Comparison of ENCODE assay signal across 24 cellular contexts in the genomic region with DNA sequence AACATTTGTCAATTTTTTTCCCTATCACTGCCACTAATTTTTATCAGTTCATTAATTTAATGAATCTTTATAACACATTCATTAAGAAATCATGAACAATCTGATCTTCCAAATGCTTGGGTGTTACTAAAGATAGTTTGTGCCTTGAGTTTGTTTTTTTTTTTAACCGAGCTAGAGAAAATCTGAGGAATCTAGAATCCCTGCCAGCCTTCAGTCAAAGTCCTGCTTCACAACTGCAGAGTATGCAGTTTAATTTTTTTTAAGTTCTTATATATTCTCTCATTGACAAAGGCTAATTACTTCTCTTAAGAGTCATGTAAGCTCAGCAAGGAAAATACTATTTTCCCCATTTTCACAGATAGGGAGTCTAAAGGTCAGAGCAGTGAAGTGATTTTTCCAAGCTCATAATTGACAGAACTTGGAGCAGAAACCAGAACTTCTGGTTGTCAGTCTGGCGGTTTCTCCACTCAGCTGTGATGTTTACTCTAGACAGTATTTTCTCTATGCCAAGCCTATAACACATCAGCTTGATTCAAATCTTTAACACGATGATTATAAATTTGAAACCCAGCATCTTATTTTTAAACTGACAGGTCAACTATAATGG. TPM values are rescaled to one million over a fixed set of nuclear protein-coding genes. Genes with fewer than 3 reads are reported as not detected.
A peak's percentile ranks its signal among the peaks of the same experiment; 100 is the strongest.
DNase-seq lines count a peak whose midpoint lies in the region; ATAC-seq, FAIRE-seq and TF ChIP-seq lines count a peak whose summit lies in the region.
"Had no signal": no experiment of that assay in that cellular context is flagged by ENCODE, and none has a peak within 500 bp of the region (broad histone marks: within the 10 kb centered on the region; RNA-seq: fewer than 3 reads in every experiment).

No MANE protein-coding gene starts in this region.

- peaks cover 5% of the 10 kb centered on the region for H3K27me3 Mint-ChIP-seq in progenitor cell of endocrine pancreas
- no peaks in the 10 kb centered on the region for H3K27me3 Mint-ChIP-seq in activated CD8-positive, alpha-beta T cell treated with anti-CD3 and anti-CD28 coated beads for 36 hours
- H3K27me3 Mint-ChIP-seq: activated naive CD8-positive, alpha-beta T cell; activated T-helper 17 cell treated with anti-CD3 and anti-CD28 coated beads, Interleukin-2, amount 50 U/mL, for 72 hours; CD8-positive, alpha-beta memory T cell; stimulated activated naive B cell treated with anti-CD40 and anti-IgM and Interleukin-4, amounts not matched to agents 10 μg/mL and 1 μg/mL and 100 μg/mL, for 72 hours had no signal

- H3K36me3 Mint-ChIP-seq in progenitor cell of endocrine pancreas (ENCODE audit: insufficient read depth), result peaks cover 1% of the 10 kb centered on the region
- H3K36me3 Mint-ChIP-seq in activated CD8-positive, alpha-beta T cell treated with anti-CD3 and anti-CD28 coated beads for 36 hours (ENCODE audit: low read depth), result peaks cover 10% of the 10 kb centered on the region
- H3K36me3 Mint-ChIP-seq: naive B cell; stimulated activated naive B cell treated with anti-CD40 and anti-IgM and Interleukin-4, amounts not matched to agents 10 μg/mL and 1 μg/mL and 100 μg/mL, for 72 hours had no signal

- no peak overlapping the region for H3K4me3 ChIP-seq in kidney (ENCODE audit: low read length in 2 of 2)
- H3K4me3 ChIP-seq: colonic mucosa, ovary had no signal

- peaks cover 0 to 11% of the 10 kb centered on the region in 2 donors for H3K4me1 ChIP-seq in kidney (ENCODE audit: control insufficient read depth in 1 of 2, insufficient read depth in 1 of 2, low read depth in 1 of 2, low read length in 2 of 2)
- H3K4me1 ChIP-seq: colonic mucosa had no signal

- no peaks in the 10 kb centered on the region for H3K9me3 ChIP-seq in kidney (ENCODE audit: control insufficient read depth in 1 of 2, low read length in 2 of 2)
- H3K9me3 ChIP-seq: colonic mucosa, ovary had no signal

- no peak overlapping the region for H3K27ac Mint-ChIP-seq in progenitor cell of endocrine pancreas
- H3K27ac Mint-ChIP-seq in activated CD8-positive, alpha-beta T cell treated with anti-CD3 and anti-CD28 coated beads for 36 hours, result no peak overlapping the region
- H3K27ac Mint-ChIP-seq: activated naive CD8-positive, alpha-beta T cell; activated T-helper 17 cell treated with anti-CD3 and anti-CD28 coated beads, Interleukin-2, amount 50 U/mL, for 72 hours; endodermal cell; stimulated activated naive B cell treated with anti-CD40 and anti-IgM and Interleukin-4, amounts not matched to agents 10 μg/mL and 1 μg/mL and 100 μg/mL, for 72 hours had no signal

- DNase-seq in HT-29 (ENCODE audit: low spot score), result peak; percentile 76
- no peak for DNase-seq in kidney
- no peak for DNase-seq in progenitor cell of endocrine pancreas (ENCODE audit: low spot score, unreplicated experiment)
- DNase-seq in activated CD8-positive, alpha-beta T cell treated with anti-CD3 and anti-CD28 coated beads for 36 hours, result no peak
- DNase-seq in glomerular visceral epithelial cell (ENCODE audit: extremely low spot score), result no peak
- no peak for DNase-seq in NCI-H1694 treated with DMSO at 0.1 percent for 48 hours (lab: John Stamatoyannopoulos, UW)
- DNase-seq: activated CD4-positive, alpha-beta T cell treated with anti-CD3 and anti-CD28 coated beads for 4 hours; brain microvascular endothelial cell; CD8-positive, alpha-beta memory T cell; colonic mucosa; DND-41; endodermal cell; head of caudate nucleus; mammary epithelial cell; naive B cell; NCI-H1105; NCI-H2081 treated with DMSO at 0.1 percent for 48 hours; NCI-H524 treated with DMSO at 0.1 percent for 48 hours; ovary; stimulated activated CD4-positive, alpha-beta T cell treated with anti-CD3 and anti-CD28 coated beads, Interleukin-1b, Interleukin-23, amount 100 ng/mL, for 48 hours; stimulated activated naive B cell treated with anti-CD40 and anti-IgM and Interleukin-4, amounts not matched to agents 10 μg/mL and 1 μg/mL and 100 μg/mL, for 72 hours had no signal

- CTCF ChIA-PET in activated CD8-positive, alpha-beta T cell treated with anti-CD3 and anti-CD28 coated beads for 36 hours (lab: Charles Lee), result interaction anchor here (1.2 kb wide), 2 partner anchors 10 to 242 kb away, joined by 3 read pairs; no protein-coding TSS in a partner anchor

- H3K27ac ChIP-seq in VCaP (peak overlapping the region; percentile 92), kidney (ENCODE audit: low read depth in 2 of 2, low read length in 2 of 2) (peak overlapping the region in 1 of 2 donors; percentile 12)
- H3K27ac ChIP-seq: brain microvascular endothelial cell, colonic mucosa, ovary had no signal

- ATAC-seq in activated CD8-positive, alpha-beta T cell treated with anti-CD3 and anti-CD28 coated beads for 36 hours, result no peak
- ATAC-seq: activated T-helper 17 cell treated with anti-CD3 and anti-CD28 coated beads, Interleukin-2, amount 50 U/mL, for 72 hours; stimulated activated naive B cell treated with anti-CD40 and anti-IgM and Interleukin-4, amounts not matched to agents 10 μg/mL and 1 μg/mL and 100 μg/mL, for 72 hours had no signal

- TF ChIP-seq CTCF in VCaP (conservative IDR thresholded peaks at IDR 0.05), result no peak
- no peak for TF ChIP-seq CTCF in kidney (IDR thresholded peaks at IDR 0.05; ENCODE audit: borderline replicate concordance, extremely low read depth, insufficient read depth)
- no peak for TF ChIP-seq CTCF in progenitor cell of endocrine pancreas (IDR thresholded peaks at IDR 0.05; ENCODE audit: unreplicated experiment)
- no peak for TF ChIP-seq CTCF in activated CD8-positive, alpha-beta T cell treated with anti-CD3 and anti-CD28 coated beads for 36 hours (IDR thresholded peaks at IDR 0.05)

- no peaks in the 10 kb centered on the region for H3K36me3 ChIP-seq in kidney (ENCODE audit: control insufficient read depth in 1 of 2, insufficient read depth in 2 of 2, low read length in 2 of 2)
- H3K36me3 ChIP-seq: brain microvascular endothelial cell, colonic mucosa, ovary had no signal

- H3K4me1 Mint-ChIP-seq in progenitor cell of endocrine pancreas (ENCODE audit: low read depth), result peaks cover 30% of the 10 kb centered on the region
- peaks cover 49% of the 10 kb centered on the region for H3K4me1 Mint-ChIP-seq in activated CD8-positive, alpha-beta T cell treated with anti-CD3 and anti-CD28 coated beads for 36 hours (ENCODE audit: low read depth)
- H3K4me1 Mint-ChIP-seq: naive B cell; stimulated activated naive B cell treated with anti-CD40 and anti-IgM and Interleukin-4, amounts not matched to agents 10 μg/mL and 1 μg/mL and 100 μg/mL, for 72 hours had no signal

- FAIRE-seq in kidney (lab: Jason Lieb, UNC), result peak; percentile 59

- POLR2A ChIA-PET in activated CD8-positive, alpha-beta T cell treated with anti-CD3 and anti-CD28 coated beads for 36 hours (lab: Charles Lee), result no interaction called here

- H3K9me3 Mint-ChIP-seq in progenitor cell of endocrine pancreas (ENCODE audit: low read depth), result peaks cover 5% of the 10 kb centered on the region
- peaks cover 1% of the 10 kb centered on the region for H3K9me3 Mint-ChIP-seq in activated CD8-positive, alpha-beta T cell treated with anti-CD3 and anti-CD28 coated beads for 36 hours
- H3K9me3 Mint-ChIP-seq: CD8-positive, alpha-beta memory T cell; endodermal cell; stimulated activated naive B cell treated with anti-CD40 and anti-IgM and Interleukin-4, amounts not matched to agents 10 μg/mL and 1 μg/mL and 100 μg/mL, for 72 hours had no signal

- H3K9ac ChIP-seq in kidney (ENCODE audit: low read length in 2 of 2), result no peak overlapping the region

- intact Hi-C loops in kidney (cut with DNase I), result no loop called here
- intact Hi-C loops in activated CD8-positive, alpha-beta T cell treated with anti-CD3 and anti-CD28 coated beads for 36 hours (cut with micrococcal nuclease), result no loop called here

- H3K4me3 Mint-ChIP-seq in progenitor cell of endocrine pancreas (ENCODE audit: low read depth), result peak overlapping the region; percentile 29
- no peak overlapping the region for H3K4me3 Mint-ChIP-seq in activated CD8-positive, alpha-beta T cell treated with anti-CD3 and anti-CD28 coated beads for 36 hours
- H3K4me3 Mint-ChIP-seq: activated naive CD8-positive, alpha-beta T cell; activated T-helper 17 cell treated with anti-CD3 and anti-CD28 coated beads, Interleukin-2, amount 50 U/mL, for 72 hours; CD8-positive, alpha-beta memory T cell; endodermal cell; naive B cell; stimulated activated naive B cell treated with anti-CD40 and anti-IgM and Interleukin-4, amounts not matched to agents 10 μg/mL and 1 μg/mL and 100 μg/mL, for 72 hours had no signal

RNA-seq across cellular contexts. Expression of gene TNIK, which starts 55.7 kb away (rescaled TPM):
- total RNA-seq in HT-29 (2014; rRNA removed; shearing (Covaris generic)), result 12.4 and 14.6 TPM in 2 replicates
- total RNA-seq in kidney (48.9 TPM), progenitor cell of endocrine pancreas (15.7 and 17.7 TPM in 2 replicates)
- polyA plus RNA-seq in kidney (ENCODE audit: insufficient read depth, low read depth, low replicate concordance), result 3.6 TPM
- 10 to 100 TPM; 25.1 to 28.8 TPM for total RNA-seq in activated CD8-positive, alpha-beta T cell treated with anti-CD3 and anti-CD28 coated beads for 36 hours
